9 cellular contexts compared by ENCODE assay signal in genomic region chr11:61923166-61924015, GRCh38. TPM values are rescaled to one million over a fixed set of nuclear protein-coding genes. Genes with fewer than 3 reads are reported as not detected.
DNase-seq lines count a peak whose midpoint lies in the region; ATAC-seq and TF ChIP-seq lines count a peak whose summit lies in the region.
"Had no signal": no experiment of that assay in that cellular context is flagged by ENCODE, and none has a peak within 500 bp of the region (broad histone marks: within the 10 kb centered on the region; RNA-seq: fewer than 3 reads in every experiment).

No MANE protein-coding gene starts in this region.

- H3K27ac ChIP-seq in foreskin keratinocyte (no peak overlapping the region), ovary (peak overlapping the region; percentile 76 to 98)

- intact Hi-C loops in ovary (cut with DNase I), result no loop called here

- TF ChIP-seq CTCF in foreskin keratinocyte (conservative IDR thresholded peaks at IDR 0.05), result no peak
- no peak for TF ChIP-seq CTCF in ovary (IDR thresholded peaks at IDR 0.05)

- 6 to 18% (median 15%) methylated on average over 17 of the region's 17 CpGs for WGBS in ovary, 3 donors

- no peaks in the 10 kb centered on the region for H3K36me3 ChIP-seq in ovary

- H3K9me3 ChIP-seq in ovary, result no peaks in the 10 kb centered on the region

- no peak for TF ChIP-seq EP300 in ovary (IDR thresholded peaks at IDR 0.05)

- H3K27me3 ChIP-seq in foreskin keratinocyte (peaks cover 60% of the 10 kb centered on the region), ovary (no peaks in the 10 kb centered on the region)

- DNase-seq in COLO668 (lab: John Stamatoyannopoulos, UW; ENCODE audit: unreplicated experiment) (peak; percentile 15), SW480 (ENCODE audit: low spot score) (peak; percentile 59), foreskin keratinocyte (peak in 1 of 2 donors; percentile 15), ovary (peak; percentile 80 to 85 (median 82)), NCI-H2171 treated with DMSO at 0.1 percent for 48 hours (lab: John Stamatoyannopoulos, UW) (no peak), RKO (ENCODE audit: low spot score) (no peak), kidney glomerular epithelial cell (lab: John Stamatoyannopoulos, UW) (no peak)
- DNase-seq in activated T-cell treated with anti-CD3 and anti-CD28 coated beads, Interleukin-2, amount 50 U/mL, for 1 hour, result no peak
- DNase-seq: activated CD4-positive, CD25-positive, alpha-beta regulatory T cell treated with anti-CD3 and anti-CD28 coated beads, Interleukin-2, amount 50 U/mL, for 72 hours had no signal

- peak; percentile 10 for TF ChIP-seq POLR2A in ovary (IDR thresholded peaks at IDR 0.05)

- no peaks in the 10 kb centered on the region for H3K4me1 ChIP-seq in foreskin keratinocyte
- peaks cover 21% of the 10 kb centered on the region for H3K4me1 ChIP-seq in ovary (ENCODE audit: insufficient read depth)

- no peak overlapping the region for H3K4me3 ChIP-seq in ovary

- peak; percentile 58 for ATAC-seq in foreskin keratinocyte

RNA-seq across cellular contexts. Expression of gene RAB3IL1, which starts 6.0 kb away (rescaled TPM):
- 0.31 and 0.35 TPM in 2 replicates for total RNA-seq in foreskin keratinocyte
- 0.52 and 0.55 TPM in 2 replicates for polyA plus RNA-seq in foreskin keratinocyte
- 10 to 100 TPM; 14.1 to 90.0 (median 53.8) TPM for total RNA-seq in ovary
- polyA plus RNA-seq in ovary, result 10 to 100 TPM in 1 of 2 donors, 1 to 10 TPM in 1; 4.5 to 42.8 TPM

RNA-seq across cellular contexts. Expression of gene BEST1, which starts 26.8 kb away (rescaled TPM):
- 0.07 and 0.10 TPM in 2 replicates for total RNA-seq in foreskin keratinocyte
- polyA plus RNA-seq in foreskin keratinocyte, result 0.25 TPM in 2 replicates
- total RNA-seq in ovary, result 10 to 100 TPM in 1 of 7 donors, 1 to 10 TPM in 6; 1.0 to 17.8 (median 6.1) TPM
- polyA plus RNA-seq in ovary, result 1 to 10 TPM; 3.5 to 4.0 TPM

RNA-seq across cellular contexts. Expression of gene FADS3, which starts 32.0 kb away (rescaled TPM):
- 7.1 and 7.9 TPM in 2 replicates for total RNA-seq in foreskin keratinocyte
- 8.0 and 8.8 TPM in 2 replicates for polyA plus RNA-seq in foreskin keratinocyte
- total RNA-seq in ovary, result 10 to 100 TPM; 21.9 to 85.8 (median 41.3) TPM
- polyA plus RNA-seq in ovary, result 10 to 100 TPM; 10.6 to 52.3 TPM

RNA-seq across cellular contexts. Expression of gene FTH1, which starts 44.0 kb away (rescaled TPM):
- total RNA-seq in foreskin keratinocyte (845 and 1,177 TPM in 2 replicates), ovary (1,000 to 10,000 TPM; 1,118 to 2,442 (median 2,118) TPM)
- polyA plus RNA-seq in foreskin keratinocyte (2,804 and 3,960 TPM in 2 replicates), ovary (1,000 to 10,000 TPM; 2,228 to 5,649 TPM)

Comparison
In these comparisons a context has a peak if more than half of its experiments do, and no peak if none do; other contexts are left out.
1. DNase-seq: peak in COLO668 (single experiment), SW480 (single experiment) and ovary (5 of 5); none in activated T-cell treated with anti-CD3 and anti-CD28 coated beads, Interleukin-2, amount 50 U/mL, for 1 hour (single experiment), NCI-H2171 treated with DMSO at 0.1 percent for 48 hours (single experiment), RKO (single experiment) and kidney glomerular epithelial cell (single experiment).
2. RNA of gene RAB3IL1, which starts 6.0 kb away (total RNA-seq): 14.1 to 90.0 TPM in ovary; 0.31 to 0.35 TPM in foreskin keratinocyte; every median in the first group is over 10 times any median in the second.